15 cellular contexts compared by ENCODE assay signal in genomic region chr2:146238254-146238961, GRCh38.
"Had no signal": no experiment of that assay in that cellular context is flagged by ENCODE, and none has a peak within 500 bp of the region (broad histone marks: within the 10 kb centered on the region; RNA-seq: fewer than 3 reads in every experiment).

No MANE protein-coding gene starts in this region.

- DNase-seq: activated CD4-positive, alpha-beta T cell treated with anti-CD3 and anti-CD28 coated beads for 48 hours; activated CD8-positive, alpha-beta memory T cell treated with anti-CD3 and anti-CD28 coated beads for 24 hours; activated naive CD4-positive, alpha-beta T cell treated with anti-CD3 and anti-CD28 coated beads, Interleukin-2, amount 10 ng/mL, durations not matched to agents 7 days and 5 days; dermis blood vessel endothelial cell; erythroblast; head of caudate nucleus; islet precursor cell; left lung; mesendoderm; pancreas; small intestine had no signal

- H3K27me3 Mint-ChIP-seq: activated naive CD4-positive, alpha-beta T cell treated with anti-CD3 and anti-CD28 coated beads, Interleukin-2, amount 10 ng/mL, durations not matched to agents 7 days and 5 days; activated T-helper 17 cell treated with anti-CD3 and anti-CD28 coated beads, Interleukin-2, amount 50 U/mL, for 72 hours had no signal

- H3K27ac Mint-ChIP-seq: activated naive CD4-positive, alpha-beta T cell treated with anti-CD3 and anti-CD28 coated beads, Interleukin-2, amount 10 ng/mL, durations not matched to agents 7 days and 5 days; activated T-helper 17 cell treated with anti-CD3 and anti-CD28 coated beads, Interleukin-2, amount 50 U/mL, for 72 hours had no signal

- H3K9me3 Mint-ChIP-seq: activated naive CD4-positive, alpha-beta T cell treated with anti-CD3 and anti-CD28 coated beads, Interleukin-2, amount 10 ng/mL, durations not matched to agents 7 days and 5 days had no signal

- H3K4me1 ChIP-seq: foreskin keratinocyte, left lung, pancreas, vagina had no signal

- H3K4me1 Mint-ChIP-seq: activated naive CD4-positive, alpha-beta T cell treated with anti-CD3 and anti-CD28 coated beads, Interleukin-2, amount 10 ng/mL, durations not matched to agents 7 days and 5 days; activated T-helper 17 cell treated with anti-CD3 and anti-CD28 coated beads, Interleukin-2, amount 50 U/mL, for 72 hours had no signal

- H3K9me3 ChIP-seq: left lung, pancreas, tibial nerve, vagina had no signal

- H3K4me3 ChIP-seq: left lung, pancreas, tibial nerve, vagina had no signal

- H3K4me3 Mint-ChIP-seq: activated naive CD4-positive, alpha-beta T cell treated with anti-CD3 and anti-CD28 coated beads, Interleukin-2, amount 10 ng/mL, durations not matched to agents 7 days and 5 days; activated T-helper 17 cell treated with anti-CD3 and anti-CD28 coated beads, Interleukin-2, amount 50 U/mL, for 72 hours had no signal

- H3K36me3 ChIP-seq: left lung, pancreas, tibial nerve, vagina had no signal

- ATAC-seq: activated T-helper 17 cell treated with anti-CD3 and anti-CD28 coated beads, Interleukin-2, amount 50 U/mL, for 72 hours; foreskin keratinocyte; left lung; pancreas had no signal

- H3K36me3 Mint-ChIP-seq: activated naive CD4-positive, alpha-beta T cell treated with anti-CD3 and anti-CD28 coated beads, Interleukin-2, amount 10 ng/mL, durations not matched to agents 7 days and 5 days had no signal

- H3K27me3 ChIP-seq: foreskin keratinocyte, left lung, pancreas, tibial nerve, vagina had no signal

- H3K27ac ChIP-seq: foreskin keratinocyte, left lung, pancreas, vagina had no signal
